In genomic region chr6:37039958-37040357, GRCh38 we compare ENCODE assay signal across 19 cellular contexts. TPM values are rescaled to one million over a fixed set of nuclear protein-coding genes. Genes with fewer than 3 reads are reported as not detected.
DNase-seq lines count a peak whose midpoint lies in the region; ATAC-seq and TF ChIP-seq lines count a peak whose summit lies in the region.
"Had no signal": no experiment of that assay in that cellular context is flagged by ENCODE, and none has a peak within 500 bp of the region (broad histone marks: within the 10 kb centered on the region; RNA-seq: fewer than 3 reads in every experiment).

No MANE protein-coding gene starts in this region.

- no peaks in the 10 kb centered on the region for H3K9me3 Mint-ChIP-seq in activated naive CD8-positive, alpha-beta T cell treated with anti-CD3 and anti-CD28 coated beads, Interleukin-2, amount 10 ng/mL, durations not matched to agents 7 days and 5 days
- peaks cover 1% of the 10 kb centered on the region for H3K9me3 Mint-ChIP-seq in activated naive CD8-positive, alpha-beta T cell treated with anti-CD3 and anti-CD28 coated beads for 36 hours
- H3K9me3 Mint-ChIP-seq in stimulated activated memory B cell treated with anti-CD40 and anti-IgM and Interleukin-4, amounts not matched to agents 10 μg/mL and 1 μg/mL and 100 μg/mL, for 72 hours: no peaks in the 10 kb centered on the region
- H3K9me3 Mint-ChIP-seq: CD4-positive, CD25-positive, alpha-beta regulatory T cell had no signal

- no peak overlapping the region for H3K4me3 ChIP-seq in psoas muscle
- H3K4me3 ChIP-seq in effector memory CD4-positive, alpha-beta T cell (ENCODE audit: insufficient read depth, low read depth, low read length, poor library complexity, severe bottlenecking): no peak overlapping the region
- H3K4me3 ChIP-seq: A549, Peyer's patch had no signal

- no peak overlapping the region for H3K27ac ChIP-seq in psoas muscle
- no peak overlapping the region for H3K27ac ChIP-seq in effector memory CD4-positive, alpha-beta T cell (ENCODE audit: insufficient read depth, low read length, poor library complexity, severe bottlenecking)
- H3K27ac ChIP-seq: Peyer's patch had no signal

- H3K36me3 ChIP-seq in psoas muscle (ENCODE audit: insufficient read depth in 1 of 2, low read depth in 1 of 2): no peaks in the 10 kb centered on the region
- H3K36me3 ChIP-seq in effector memory CD4-positive, alpha-beta T cell (ENCODE audit: control insufficient read depth, insufficient read depth, low read length): no peaks in the 10 kb centered on the region
- H3K36me3 ChIP-seq: Peyer's patch had no signal

- no peaks in the 10 kb centered on the region for H3K4me1 ChIP-seq in psoas muscle
- no peaks in the 10 kb centered on the region for H3K4me1 ChIP-seq in effector memory CD4-positive, alpha-beta T cell (ENCODE audit: control insufficient read depth, insufficient read depth, low read length, poor library complexity, severe bottlenecking)
- H3K4me1 ChIP-seq: Peyer's patch had no signal

- no peak overlapping the region for H3K4me3 Mint-ChIP-seq in activated naive CD8-positive, alpha-beta T cell treated with anti-CD3 and anti-CD28 coated beads, Interleukin-2, amount 10 ng/mL, durations not matched to agents 7 days and 5 days
- H3K4me3 Mint-ChIP-seq in activated naive CD8-positive, alpha-beta T cell treated with anti-CD3 and anti-CD28 coated beads for 36 hours: no peak overlapping the region
- H3K4me3 Mint-ChIP-seq in stimulated activated memory B cell treated with anti-CD40 and anti-IgM and Interleukin-4, amounts not matched to agents 10 μg/mL and 1 μg/mL and 100 μg/mL, for 72 hours: no peak overlapping the region
- H3K4me3 Mint-ChIP-seq: CD4-positive, CD25-positive, alpha-beta regulatory T cell had no signal

- no peaks in the 10 kb centered on the region for H3K27me3 ChIP-seq in psoas muscle (ENCODE audit: insufficient read depth in 3 of 3, low read length in 2 of 3)
- H3K27me3 ChIP-seq in effector memory CD4-positive, alpha-beta T cell (replicated peaks; ENCODE audit: control insufficient read depth, insufficient read depth, low read length, poor library complexity, severe bottlenecking): no peaks in the 10 kb centered on the region
- H3K27me3 ChIP-seq: Peyer's patch had no signal

- POLR2A ChIA-PET in activated naive CD8-positive, alpha-beta T cell treated with anti-CD3 and anti-CD28 coated beads, Interleukin-2, amount 10 ng/mL, durations not matched to agents 7 days and 5 days (lab: Charles Lee): interaction anchor here (1.5 to 4.6 kb wide), 3 partner anchors 9 to 133 kb away, joined by 4 to 24 read pairs (median 6); no protein-coding TSS in a partner anchor

- TF ChIP-seq CTCF in psoas muscle (IDR thresholded peaks at IDR 0.05): no peak

- ATAC-seq in activated naive CD8-positive, alpha-beta T cell treated with anti-CD3 and anti-CD28 coated beads, Interleukin-2, amount 10 ng/mL, durations not matched to agents 7 days and 5 days (ENCODE audit: low read depth): no peak
- ATAC-seq in esophagus mucosa (peak; percentile 18), psoas muscle (no peak), GM18498 (IDR thresholded peaks at IDR 0.05; ENCODE audit: unreplicated experiment) (no peak)
- ATAC-seq in stimulated activated memory B cell treated with anti-CD40 and anti-IgM and Interleukin-4, amounts not matched to agents 10 μg/mL and 1 μg/mL and 100 μg/mL, for 72 hours: peak; percentile 82

- 93 to 94% (median 93%) methylated on average over 4 of the region's 4 CpGs for WGBS in psoas muscle, 3 donors

- peaks cover 44% of the 10 kb centered on the region for H3K4me1 Mint-ChIP-seq in activated naive CD8-positive, alpha-beta T cell treated with anti-CD3 and anti-CD28 coated beads, Interleukin-2, amount 10 ng/mL, durations not matched to agents 7 days and 5 days
- peaks cover 24% of the 10 kb centered on the region for H3K4me1 Mint-ChIP-seq in activated naive CD8-positive, alpha-beta T cell treated with anti-CD3 and anti-CD28 coated beads for 36 hours
- peaks cover 7% of the 10 kb centered on the region for H3K4me1 Mint-ChIP-seq in stimulated activated memory B cell treated with anti-CD40 and anti-IgM and Interleukin-4, amounts not matched to agents 10 μg/mL and 1 μg/mL and 100 μg/mL, for 72 hours

- intact Hi-C loops in psoas muscle (cut with DNase I): no loop called here

- peak overlapping the region; percentile 64 for H3K27ac Mint-ChIP-seq in activated naive CD8-positive, alpha-beta T cell treated with anti-CD3 and anti-CD28 coated beads, Interleukin-2, amount 10 ng/mL, durations not matched to agents 7 days and 5 days
- no peak overlapping the region for H3K27ac Mint-ChIP-seq in activated naive CD8-positive, alpha-beta T cell treated with anti-CD3 and anti-CD28 coated beads for 36 hours
- H3K27ac Mint-ChIP-seq in stimulated activated memory B cell treated with anti-CD40 and anti-IgM and Interleukin-4, amounts not matched to agents 10 μg/mL and 1 μg/mL and 100 μg/mL, for 72 hours: peak overlapping the region; percentile 40

- no peaks in the 10 kb centered on the region for H3K27me3 Mint-ChIP-seq in activated naive CD8-positive, alpha-beta T cell treated with anti-CD3 and anti-CD28 coated beads, Interleukin-2, amount 10 ng/mL, durations not matched to agents 7 days and 5 days
- no peaks in the 10 kb centered on the region for H3K27me3 Mint-ChIP-seq in activated naive CD8-positive, alpha-beta T cell treated with anti-CD3 and anti-CD28 coated beads for 36 hours
- no peaks in the 10 kb centered on the region for H3K27me3 Mint-ChIP-seq in stimulated activated memory B cell treated with anti-CD40 and anti-IgM and Interleukin-4, amounts not matched to agents 10 μg/mL and 1 μg/mL and 100 μg/mL, for 72 hours
- H3K27me3 Mint-ChIP-seq: CD4-positive, CD25-positive, alpha-beta regulatory T cell had no signal

- no peak for DNase-seq in activated naive CD8-positive, alpha-beta T cell treated with anti-CD3 and anti-CD28 coated beads, Interleukin-2, amount 10 ng/mL, durations not matched to agents 7 days and 5 days
- DNase-seq in activated naive CD8-positive, alpha-beta T cell treated with anti-CD3 and anti-CD28 coated beads for 36 hours: no peak
- peak; percentile 55 for DNase-seq in NOMO-1 treated with DMSO at 0.1 percent for 48 hours (lab: John Stamatoyannopoulos, UW; ENCODE audit: unreplicated experiment)
- DNase-seq in psoas muscle: no peak
- DNase-seq in effector memory CD4-positive, alpha-beta T cell: no peak
- DNase-seq: Calu3; CD4-positive, CD25-positive, alpha-beta regulatory T cell; DMS79; NCI-H1105 treated with DMSO at 0.1 percent for 48 hours; NCI-H187; NCI-H446; NCI-H748 treated with DMSO at 0.1 percent for 48 hours; Peyer's patch; SHP77 had no signal

- H3K36me3 Mint-ChIP-seq in activated naive CD8-positive, alpha-beta T cell treated with anti-CD3 and anti-CD28 coated beads, Interleukin-2, amount 10 ng/mL, durations not matched to agents 7 days and 5 days: peaks cover 9% of the 10 kb centered on the region
- H3K36me3 Mint-ChIP-seq in activated naive CD8-positive, alpha-beta T cell treated with anti-CD3 and anti-CD28 coated beads for 36 hours: peaks cover 4% of the 10 kb centered on the region
- H3K36me3 Mint-ChIP-seq in stimulated activated memory B cell treated with anti-CD40 and anti-IgM and Interleukin-4, amounts not matched to agents 10 μg/mL and 1 μg/mL and 100 μg/mL, for 72 hours: peaks cover 12% of the 10 kb centered on the region
- H3K36me3 Mint-ChIP-seq: CD4-positive, CD25-positive, alpha-beta regulatory T cell had no signal

- no peaks in the 10 kb centered on the region for H3K9me3 ChIP-seq in psoas muscle
- H3K9me3 ChIP-seq in effector memory CD4-positive, alpha-beta T cell (ENCODE audit: control insufficient read depth, low read length): no peaks in the 10 kb centered on the region
- H3K9me3 ChIP-seq: A549, Peyer's patch had no signal

RNA-seq across cellular contexts. Expression of gene FGD2, which starts 34.5 kb away (rescaled TPM):
- 10 to 100 TPM in 1 of 2 experiments, 1 to 10 TPM in 1; 9.8 to 12.4 TPM for total RNA-seq in activated naive CD8-positive, alpha-beta T cell treated with anti-CD3 and anti-CD28 coated beads, Interleukin-2, amount 10 ng/mL, durations not matched to agents 7 days and 5 days
- total RNA-seq in activated naive CD8-positive, alpha-beta T cell treated with anti-CD3 and anti-CD28 coated beads for 36 hours: 1 to 10 TPM; 1.7 to 1.8 TPM
- total RNA-seq in esophagus mucosa: 9.8 TPM
- total RNA-seq in psoas muscle: 1 to 10 TPM; 1.7 to 4.2 (median 3.1) TPM
- 1 to 10 TPM in 1 of 3 donors, under 1 TPM in 2; 0.75 to 1.5 (median 0.92) TPM for polyA plus RNA-seq in psoas muscle
- total RNA-seq: M059J had no signal
- polyA plus RNA-seq: A549 had no signal

RNA-seq across cellular contexts. Expression of gene MTCH1, which starts 54.0 kb away (rescaled TPM):
- 100 to 1,000 TPM; 135 to 139 TPM for total RNA-seq in activated naive CD8-positive, alpha-beta T cell treated with anti-CD3 and anti-CD28 coated beads, Interleukin-2, amount 10 ng/mL, durations not matched to agents 7 days and 5 days
- 100 to 1,000 TPM; 102 to 103 TPM for total RNA-seq in activated naive CD8-positive, alpha-beta T cell treated with anti-CD3 and anti-CD28 coated beads for 36 hours
- total RNA-seq in esophagus mucosa (88.0 TPM), psoas muscle (10 to 100 TPM; 74.6 to 89.2 (median 85.4) TPM)
- polyA plus RNA-seq in psoas muscle: 100 to 1,000 TPM; 110 to 230 (median 145) TPM

Comparison
In these comparisons a context has a peak if more than half of its experiments do, and no peak if none do; other contexts are left out.
1. ATAC-seq: peak in esophagus mucosa (single experiment) and stimulated activated memory B cell treated with anti-CD40 and anti-IgM and Interleukin-4, amounts not matched to agents 10 μg/mL and 1 μg/mL and 100 μg/mL, for 72 hours (single experiment); none in activated naive CD8-positive, alpha-beta T cell treated with anti-CD3 and anti-CD28 coated beads, Interleukin-2, amount 10 ng/mL, durations not matched to agents 7 days and 5 days (single experiment), psoas muscle (0 of 4) and GM18498 (single experiment).